13 cellular contexts compared by ENCODE assay signal in genomic region chr20:48667889-48668413, GRCh38.
DNase-seq lines count a peak whose midpoint lies in the region; ATAC-seq and TF ChIP-seq lines count a peak whose summit lies in the region.
"Had no signal": no experiment of that assay in that cellular context is flagged by ENCODE, and none has a peak within 500 bp of the region (broad histone marks: within the 10 kb centered on the region; RNA-seq: fewer than 3 reads in every experiment).

No MANE protein-coding gene starts in this region.

- H3K27ac Mint-ChIP-seq in WTC11 = peak overlapping the region; percentile 60; the same call in 1 of the 2 replicates
- H3K27ac Mint-ChIP-seq in mesothelial cell of epicardium = no peak overlapping the region
- H3K27ac Mint-ChIP-seq: activated T-helper 2 cell treated with anti-CD3 and anti-CD28 coated beads, Interferon-gamma antibody, Interleukin-2, Interleukin-4, amounts not matched to agents 10 μg/mL and 5 μg/mL and 100 μg/mL, durations not matched to agents 14 hours and 24 hours and 36 hours had no signal

- H3K9me3 Mint-ChIP-seq in WTC11 (peaks cover 4% of the 10 kb centered on the region), mesothelial cell of epicardium (peaks cover 4% of the 10 kb centered on the region)
- H3K9me3 Mint-ChIP-seq: activated T-helper 2 cell treated with anti-CD3 and anti-CD28 coated beads, Interferon-gamma antibody, Interleukin-2, Interleukin-4, amounts not matched to agents 10 μg/mL and 5 μg/mL and 100 μg/mL, durations not matched to agents 14 hours and 24 hours and 36 hours; stimulated activated naive CD8-positive, alpha-beta T cell treated with anti-CD3 and anti-CD28 coated beads, Interleukin-15, Interleukin-2, amounts not matched to agents 100 ng/mL and 50 ng/mL, for 24 hours had no signal

- H3K36me3 Mint-ChIP-seq in WTC11 (peaks cover 8% of the 10 kb centered on the region), mesothelial cell of epicardium (peaks cover 1% of the 10 kb centered on the region)

- no peak overlapping the region for H3K4me3 ChIP-seq in HL-60 (replicated peaks; ENCODE audit: insufficient read depth, low read length)
- H3K4me3 ChIP-seq in fibroblast of the aortic adventitia (ENCODE audit: low read depth, low read length) = no peak overlapping the region

- ATAC-seq in WTC11 = no peak
- ATAC-seq in GM21723 (IDR thresholded peaks at IDR 0.05; ENCODE audit: unreplicated experiment) = no peak
- ATAC-seq in GM19452 (IDR thresholded peaks at IDR 0.05; ENCODE audit: unreplicated experiment) = no peak

- TF ChIP-seq CTCF in HL-60 (IDR thresholded peaks at IDR 0.05; ENCODE audit: insufficient read depth, low read length) (no peak), WTC11 (IDR thresholded peaks at IDR 0.05) (no peak), fibroblast of the aortic adventitia (IDR thresholded peaks at IDR 0.05; ENCODE audit: insufficient read depth, low read length) (no peak), mesothelial cell of epicardium (IDR thresholded peaks at IDR 0.05; ENCODE audit: unreplicated experiment) (no peak)

- peak overlapping the region; percentile 47 for H3K27ac ChIP-seq in HL-60 (replicated peaks)

- no peaks in the 10 kb centered on the region for H3K4me1 Mint-ChIP-seq in WTC11
- peaks cover 11% of the 10 kb centered on the region for H3K4me1 Mint-ChIP-seq in mesothelial cell of epicardium

- POLR2A ChIA-PET in WTC11 (lab: Charles Lee) = interaction anchor here (0.6 kb wide), 1 partner anchor 354 kb away, joined by 3 read pairs; no protein-coding TSS in a partner anchor

- CTCF ChIA-PET in WTC11 (lab: Charles Lee) = interaction anchor here (1.5 to 3.3 kb wide), 2 partner anchors 10 to 31 kb away, joined by 3 to 24 read pairs; no protein-coding TSS in a partner anchor

- no peaks in the 10 kb centered on the region for H3K27me3 Mint-ChIP-seq in WTC11 (ENCODE audit: low read depth)
- H3K27me3 Mint-ChIP-seq in mesothelial cell of epicardium (ENCODE audit: low read depth) = peaks cover 9% of the 10 kb centered on the region
- H3K27me3 Mint-ChIP-seq: stimulated activated naive CD8-positive, alpha-beta T cell treated with anti-CD3 and anti-CD28 coated beads, Interleukin-15, Interleukin-2, amounts not matched to agents 100 ng/mL and 50 ng/mL, for 24 hours had no signal

- no peaks in the 10 kb centered on the region for H3K27me3 ChIP-seq in HL-60 (ENCODE audit: insufficient read depth, poor library complexity, severe bottlenecking)

- H3K4me3 Mint-ChIP-seq in WTC11 (no peak overlapping the region), mesothelial cell of epicardium (no peak overlapping the region)
- H3K4me3 Mint-ChIP-seq: stimulated activated naive CD8-positive, alpha-beta T cell treated with anti-CD3 and anti-CD28 coated beads, Interleukin-15, Interleukin-2, amounts not matched to agents 100 ng/mL and 50 ng/mL, for 24 hours had no signal

- no peak for DNase-seq in HL-60 (ENCODE audit: low read depth in 1 of 2, low spot score in 1 of 2)
- no peak for DNase-seq in WTC11 (ENCODE audit: low spot score)
- peak; percentile 16 for DNase-seq in fibroblast of the aortic adventitia (ENCODE audit: low read depth)
- peak; percentile 21 for DNase-seq in retina
- DNase-seq in mesothelial cell of epicardium (ENCODE audit: low spot score in 2 of 2, unreplicated experiment in 2 of 2) = no peak
- DNase-seq: activated CD4-positive, CD25-positive, alpha-beta regulatory T cell treated with anti-CD3 and anti-CD28 coated beads, Interleukin-2, amount 50 U/mL, for 72 hours; cerebellar nuclear complex; NCI-H1436; stimulated activated CD4-positive, alpha-beta T cell treated with anti-CD3 and anti-CD28 coated beads, Interleukin-2, amount 100 ng/mL, for 24 hours had no signal

TF ChIP-seq in WTC11, 78 proteins besides CTCF, POLR2A, EP300 and RAD21:
- TF ChIP-seq SMAD3 (CRISPR knock-in tag; IDR thresholded peaks at IDR 0.05; ENCODE audit: borderline replicate concordance) (no peak), GTF2I (CRISPR knock-in tag; conservative IDR thresholded peaks at IDR 0.05) (no peak), NR2C2 (CRISPR knock-in tag; IDR thresholded peaks at IDR 0.05) (no peak), SOX15 (CRISPR knock-in tag; IDR thresholded peaks at IDR 0.05) (no peak), ZNF396 (CRISPR knock-in tag; IDR thresholded peaks at IDR 0.05; ENCODE audit: borderline replicate concordance) (no peak), USF1 (CRISPR knock-in tag; IDR thresholded peaks at IDR 0.05) (no peak), E2F4 (CRISPR knock-in tag; IDR thresholded peaks at IDR 0.05; ENCODE audit: borderline replicate concordance, low read depth) (no peak), FOXP1 (CRISPR knock-in tag; IDR thresholded peaks at IDR 0.05; ENCODE audit: borderline replicate concordance) (no peak), PRRX2 (CRISPR knock-in tag; IDR thresholded peaks at IDR 0.05) (no peak)
TF ChIP-seq in WTC11: peak in this region for 0.

Comparison
In these comparisons a context has a peak if more than half of its experiments do, and no peak if none do; other contexts are left out.
1. DNase-seq: peak in fibroblast of the aortic adventitia (single experiment) and retina (single experiment); none in HL-60 (0 of 2), WTC11 (single experiment) and mesothelial cell of epicardium (0 of 2).